23 cellular contexts compared by ENCODE assay signal in the genomic region with DNA sequence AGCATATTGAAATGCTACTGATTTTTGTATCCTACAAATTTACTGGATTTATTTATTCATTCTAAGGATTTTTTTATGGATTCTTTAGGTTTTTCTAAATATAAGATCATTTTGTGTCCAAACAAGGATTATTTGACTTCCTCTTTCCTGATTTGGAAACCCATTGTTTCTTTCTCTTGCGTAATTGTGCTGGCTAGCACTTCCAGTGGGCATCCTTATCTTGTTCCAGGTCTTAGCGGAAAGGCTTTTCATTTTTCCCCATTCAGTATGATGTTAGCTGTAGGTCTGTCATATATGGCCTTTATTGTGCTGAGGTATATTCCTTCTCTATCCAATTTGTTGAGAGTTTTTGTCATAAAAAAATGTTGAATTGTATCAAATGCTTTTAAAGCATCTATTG. TPM values are rescaled to one million over a fixed set of nuclear protein-coding genes. Genes with fewer than 3 reads are reported as not detected.
"Had no signal": no experiment of that assay in that cellular context is flagged by ENCODE, and none has a peak within 500 bp of the region (broad histone marks: within the 10 kb centered on the region; RNA-seq: fewer than 3 reads in every experiment).

No MANE protein-coding gene starts in this region.

- H3K4me3 ChIP-seq: coronary artery, esophagus squamous epithelium, gastrocnemius medialis, lower lobe of right lung, right lobe of liver, suprapubic skin, transverse colon, upper lobe of right lung, uterus had no signal

- H3K36me3 Mint-ChIP-seq: memory B cell; stimulated activated naive B cell treated with anti-CD40 and anti-IgM and Interleukin-4, amounts not matched to agents 10 μg/mL and 1 μg/mL and 100 μg/mL, for 72 hours had no signal

- H3K27me3 Mint-ChIP-seq: effector memory CD8-positive, alpha-beta T cell; natural killer cell treated with Interleukin-12 subunit alpha and Interleukin-12 subunit beta and Interleukin-15 and Interleukin-18, amount 100 ng/mL, for 72 hours; progenitor cell of endocrine pancreas; stimulated activated naive B cell treated with anti-CD40 and anti-IgM and Interleukin-4, amounts not matched to agents 10 μg/mL and 1 μg/mL and 100 μg/mL, for 72 hours; stimulated activated naive CD8-positive, alpha-beta T cell treated with anti-CD3 and anti-CD28 coated beads, Interleukin-15, amount 100 ng/mL, for 72 hours had no signal

- H3K27ac Mint-ChIP-seq: effector memory CD8-positive, alpha-beta T cell; memory B cell; natural killer cell treated with Interleukin-12 subunit alpha and Interleukin-12 subunit beta and Interleukin-15 and Interleukin-18, amount 100 ng/mL, for 72 hours; progenitor cell of endocrine pancreas; stimulated activated naive B cell treated with anti-CD40 and anti-IgM and Interleukin-4, amounts not matched to agents 10 μg/mL and 1 μg/mL and 100 μg/mL, for 72 hours; stimulated activated naive CD8-positive, alpha-beta T cell treated with anti-CD3 and anti-CD28 coated beads, Interleukin-15, amount 100 ng/mL, for 72 hours had no signal

- DNase-seq: effector memory CD8-positive, alpha-beta T cell; erythroblast; esophagus squamous epithelium; foreskin fibroblast; gastrocnemius medialis; head of caudate nucleus; left ventricle myocardium superior; lower lobe of right lung; right lobe of liver; small intestine; stimulated activated CD4-positive, alpha-beta T cell treated with anti-CD3 and anti-CD28 coated beads, Interleukin-15, amount 100 ng/mL, for 24 hours; stimulated activated CD4-positive, alpha-beta T cell treated with anti-CD3 and anti-CD28 coated beads, Interleukin-2, amount 100 ng/mL, for 48 hours; stimulated activated naive B cell treated with anti-CD40 and anti-IgM and Interleukin-4, amounts not matched to agents 10 μg/mL and 1 μg/mL and 100 μg/mL, for 72 hours; stimulated activated naive CD8-positive, alpha-beta T cell treated with anti-CD3 and anti-CD28 coated beads, Interleukin-15, amount 100 ng/mL, for 72 hours; transverse colon; upper lobe of right lung; uterus had no signal

- H3K4me3 Mint-ChIP-seq: effector memory CD8-positive, alpha-beta T cell; memory B cell; natural killer cell treated with Interleukin-12 subunit alpha and Interleukin-12 subunit beta and Interleukin-15 and Interleukin-18, amount 100 ng/mL, for 72 hours; neural crest cell; stimulated activated naive B cell treated with anti-CD40 and anti-IgM and Interleukin-4, amounts not matched to agents 10 μg/mL and 1 μg/mL and 100 μg/mL, for 72 hours; stimulated activated naive CD8-positive, alpha-beta T cell treated with anti-CD3 and anti-CD28 coated beads, Interleukin-15, amount 100 ng/mL, for 72 hours had no signal

- H3K4me1 Mint-ChIP-seq: memory B cell; neural crest cell; stimulated activated naive B cell treated with anti-CD40 and anti-IgM and Interleukin-4, amounts not matched to agents 10 μg/mL and 1 μg/mL and 100 μg/mL, for 72 hours; stimulated activated naive CD8-positive, alpha-beta T cell treated with anti-CD3 and anti-CD28 coated beads, Interleukin-15, amount 100 ng/mL, for 72 hours had no signal

RNA-seq across cellular contexts. Expression of gene RHOJ, which starts 57.2 kb away (rescaled TPM):
- total RNA-seq: natural killer cell treated with Interleukin-12 subunit alpha and Interleukin-12 subunit beta and Interleukin-15 and Interleukin-18, amount 100 ng/mL, for 72 hours had no signal
